23 cellular contexts compared by ENCODE assay signal in the genomic region with DNA sequence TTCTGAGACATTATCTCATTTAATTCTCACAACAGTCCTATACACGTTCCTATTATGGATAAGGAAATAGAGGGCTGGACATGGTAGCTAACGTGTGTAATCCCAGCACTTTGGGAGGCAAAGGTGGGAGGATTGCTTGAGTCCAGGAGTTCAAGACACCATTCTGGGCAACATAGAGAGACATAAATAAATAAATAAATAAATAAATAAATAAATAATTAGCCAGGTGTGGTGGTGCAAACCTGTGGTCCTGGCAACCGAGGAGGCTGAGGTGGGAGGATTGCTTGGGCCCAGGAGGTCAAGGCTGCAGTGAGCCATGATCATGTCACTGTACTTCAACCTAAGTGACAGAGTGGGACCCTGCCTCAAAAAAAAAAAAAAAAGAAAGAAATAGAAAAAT. TPM values are rescaled to one million over a fixed set of nuclear protein-coding genes. Genes with fewer than 3 reads are reported as not detected.
"Had no signal": no experiment of that assay in that cellular context is flagged by ENCODE, and none has a peak within 500 bp of the region (broad histone marks: within the 10 kb centered on the region; RNA-seq: fewer than 3 reads in every experiment).

No MANE protein-coding gene starts in this region.

- H3K36me3 ChIP-seq: neural progenitor cell, ovary, right lobe of liver, sigmoid colon, stomach, thoracic aorta, thyroid gland, transverse colon, upper lobe of right lung, vagina had no signal

- H3K4me1 ChIP-seq: neural progenitor cell, psoas muscle, right lobe of liver, sigmoid colon, upper lobe of right lung had no signal

- H3K9me3 ChIP-seq: ovary, psoas muscle, right lobe of liver, sigmoid colon, stomach, thyroid gland, transverse colon, upper lobe of right lung, vagina had no signal

- ATAC-seq: naive thymus-derived CD8-positive, alpha-beta T cell; natural killer cell treated with Interleukin-12 subunit alpha and Interleukin-12 subunit beta and Interleukin-15 and Interleukin-18, amount 100 ng/mL, for 72 hours; psoas muscle; stimulated activated effector memory CD8-positive, alpha-beta T cell treated with anti-CD3 and anti-CD28 coated beads, Interleukin-12 subunit alpha, Interleukin-12 subunit beta, amount 100 ng/mL, for 72 hours; stimulated activated naive B cell treated with anti-CD40 and anti-IgM and Interleukin-4, amounts not matched to agents 10 μg/mL and 1 μg/mL and 100 μg/mL, for 72 hours; upper lobe of right lung had no signal

- H3K4me3 ChIP-seq: neural progenitor cell, ovary, psoas muscle, right lobe of liver, sigmoid colon, stomach, thoracic aorta, thyroid gland, transverse colon, upper lobe of right lung, vagina had no signal

- H3K27ac ChIP-seq: neural progenitor cell, parathyroid adenoma, psoas muscle, right lobe of liver, sigmoid colon, thoracic aorta, thyroid gland, upper lobe of right lung, vagina had no signal

- H3K27me3 ChIP-seq: neural progenitor cell, ovary, right lobe of liver, sigmoid colon, stomach, thyroid gland, transverse colon, upper lobe of right lung, vagina had no signal

- DNase-seq: naive thymus-derived CD8-positive, alpha-beta T cell; occipital lobe; right lobe of liver; small intestine; stimulated activated CD4-positive, alpha-beta T cell treated with anti-CD3 and anti-CD28 coated beads, Interleukin-15, amount 100 ng/mL, for 24 hours; stimulated activated CD4-positive, alpha-beta T cell treated with anti-CD3 and anti-CD28 coated beads, Interleukin-2, amount 100 ng/mL, for 24 hours; stimulated activated CD4-positive, alpha-beta T cell treated with anti-CD3 and anti-CD28 coated beads, Interleukin-2, amount 100 ng/mL, for 48 hours; stimulated activated CD4-positive, alpha-beta T cell treated with anti-CD3 and anti-CD28 coated beads, Interleukin-4, amount 100 ng/mL, for 24 hours; stimulated activated naive B cell treated with anti-CD40 and anti-IgM and Interleukin-4, amounts not matched to agents 10 μg/mL and 1 μg/mL and 100 μg/mL, for 72 hours; stimulated activated naive CD4-positive, alpha-beta T cell treated with Interleukin-2 at 50 U/mL for 16 hours; stomach; thyroid gland; transverse colon; upper lobe of right lung had no signal

RNA-seq across cellular contexts. Expression of a gene that starts 22.6 kb away (rescaled TPM):
- total RNA-seq: natural killer cell treated with Interleukin-12 subunit alpha and Interleukin-12 subunit beta and Interleukin-15 and Interleukin-18, amount 100 ng/mL, for 72 hours had no signal
